1 cellular context compared by ENCODE assay signal in the genomic region with DNA sequence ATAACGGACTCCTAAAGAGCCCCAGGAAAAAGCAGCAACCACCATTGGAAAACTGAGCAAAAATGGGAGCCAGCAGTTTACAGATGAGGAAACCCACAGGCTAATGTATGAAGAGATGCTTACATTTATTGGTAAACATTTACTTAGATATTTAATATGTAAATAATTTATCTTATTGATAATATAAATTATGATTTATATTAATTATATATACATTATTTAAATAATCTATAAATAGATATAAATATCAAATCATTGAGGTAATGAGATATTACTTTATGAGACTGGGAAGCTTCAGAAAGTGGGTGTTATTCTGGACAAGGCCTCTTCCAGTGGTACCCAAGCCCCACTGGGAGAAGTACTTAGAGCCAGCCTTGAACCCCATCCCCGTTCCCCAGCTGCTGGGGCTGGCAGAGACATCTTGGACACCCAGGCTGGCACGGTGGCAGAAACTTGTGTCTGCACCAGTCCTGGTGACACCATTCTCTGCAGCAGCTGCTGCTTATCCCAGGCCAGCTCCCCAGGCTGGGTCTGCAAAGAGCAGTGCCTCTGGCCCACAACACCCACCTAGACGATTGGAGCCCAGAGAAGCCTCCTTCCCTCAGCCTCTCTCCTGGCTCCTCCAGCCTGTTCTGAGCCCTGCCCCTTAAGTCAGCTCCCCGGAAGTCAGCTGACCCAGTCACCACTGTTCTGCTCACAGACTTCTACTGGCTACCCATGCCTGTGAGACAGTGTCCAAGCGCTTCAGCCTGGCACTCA.
TF ChIP-seq lines count a peak whose summit lies in the region.

No MANE protein-coding gene starts in this region.

TF ChIP-seq in IMR-90, 13 proteins besides CTCF, POLR2A, EP300 and RAD21:
- no peak for TF ChIP-seq RFX5 (IDR thresholded peaks at IDR 0.05; ENCODE audit: low read depth, low read length)
- TF ChIP-seq, protein P1, sequence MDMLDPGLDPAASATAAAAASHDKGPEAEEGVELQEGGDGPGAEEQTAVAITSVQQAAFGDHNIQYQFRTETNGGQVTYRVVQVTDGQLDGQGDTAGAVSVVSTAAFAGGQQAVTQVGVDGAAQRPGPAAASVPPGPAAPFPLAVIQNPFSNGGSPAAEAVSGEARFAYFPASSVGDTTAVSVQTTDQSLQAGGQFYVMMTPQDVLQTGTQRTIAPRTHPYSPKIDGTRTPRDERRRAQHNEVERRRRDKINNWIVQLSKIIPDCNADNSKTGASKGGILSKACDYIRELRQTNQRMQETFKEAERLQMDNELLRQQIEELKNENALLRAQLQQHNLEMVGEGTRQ (IDR thresholded peaks at IDR 0.05; ENCODE audit: low read depth, low read length) = no peak
- TF ChIP-seq MAFK (IDR thresholded peaks at IDR 0.05; ENCODE audit: low read depth, low read length) = no peak
- no peak for TF ChIP-seq RCOR1 (IDR thresholded peaks at IDR 0.05; ENCODE audit: insufficient replicate concordance, low read length)
- TF ChIP-seq, protein P2, sequence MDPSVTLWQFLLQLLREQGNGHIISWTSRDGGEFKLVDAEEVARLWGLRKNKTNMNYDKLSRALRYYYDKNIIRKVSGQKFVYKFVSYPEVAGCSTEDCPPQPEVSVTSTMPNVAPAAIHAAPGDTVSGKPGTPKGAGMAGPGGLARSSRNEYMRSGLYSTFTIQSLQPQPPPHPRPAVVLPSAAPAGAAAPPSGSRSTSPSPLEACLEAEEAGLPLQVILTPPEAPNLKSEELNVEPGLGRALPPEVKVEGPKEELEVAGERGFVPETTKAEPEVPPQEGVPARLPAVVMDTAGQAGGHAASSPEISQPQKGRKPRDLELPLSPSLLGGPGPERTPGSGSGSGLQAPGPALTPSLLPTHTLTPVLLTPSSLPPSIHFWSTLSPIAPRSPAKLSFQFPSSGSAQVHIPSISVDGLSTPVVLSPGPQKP (IDR thresholded peaks at IDR 0.05; ENCODE audit: borderline replicate concordance, low read depth, low read length) = no peak
- TF ChIP-seq CHD1 (IDR thresholded peaks at IDR 0.05; ENCODE audit: low read depth, low read length) = no peak
- no peak for TF ChIP-seq MAZ (IDR thresholded peaks at IDR 0.05; ENCODE audit: borderline replicate concordance, low read depth, low read length)
- no peak for TF ChIP-seq FOS (IDR thresholded peaks at IDR 0.05; ENCODE audit: low read depth, low read length)
- no peak for TF ChIP-seq SMC3 (IDR thresholded peaks at IDR 0.05; ENCODE audit: low read depth, low read length)
- no peak for TF ChIP-seq MXI1 (IDR thresholded peaks at IDR 0.05; ENCODE audit: borderline replicate concordance, low read depth, low read length)
- no peak for TF ChIP-seq BHLHE40 (IDR thresholded peaks at IDR 0.05; ENCODE audit: low read depth, low read length)
